In genomic region chr12:73076760-73077159, GRCh38 we compare ENCODE assay signal across 28 cellular contexts.
"Had no signal": no experiment of that assay in that cellular context is flagged by ENCODE, and none has a peak within 500 bp of the region (broad histone marks: within the 10 kb centered on the region; RNA-seq: fewer than 3 reads in every experiment).

No MANE protein-coding gene starts in this region.

- H3K36me3 ChIP-seq: colonic mucosa, esophagus muscularis mucosa, esophagus squamous epithelium, gastrocnemius medialis, gastroesophageal sphincter, heart left ventricle, heart right ventricle had no signal

- H3K27ac ChIP-seq: colonic mucosa, coronary artery, dorsolateral prefrontal cortex, epithelial cell of prostate, esophagus muscularis mucosa, esophagus squamous epithelium, foreskin keratinocyte, gastrocnemius medialis, gastroesophageal sphincter, heart left ventricle, heart right ventricle had no signal

- H3K4me1 ChIP-seq: colonic mucosa, esophagus muscularis mucosa, esophagus squamous epithelium, foreskin keratinocyte, gastrocnemius medialis, gastroesophageal sphincter, heart left ventricle, heart right ventricle had no signal

- DNase-seq: colonic mucosa; cortex of kidney; dermis blood vessel endothelial cell; dorsolateral prefrontal cortex; effector CD4-positive, alpha-beta T cell; effector CD8-positive, alpha-beta T cell; effector memory CD4-positive, alpha-beta T cell; effector memory CD8-positive, alpha-beta T cell; endodermal cell; erythroblast; esophagus squamous epithelium; foreskin fibroblast; foreskin keratinocyte; foreskin melanocyte; gastrocnemius medialis; glutamatergic neuron; head of caudate nucleus; heart left ventricle; heart right ventricle had no signal

- H3K4me3 ChIP-seq: colonic mucosa, coronary artery, dorsolateral prefrontal cortex, esophagus muscularis mucosa, esophagus squamous epithelium, gastrocnemius medialis, gastroesophageal sphincter, heart left ventricle, heart right ventricle had no signal

- FAIRE-seq: colon, endometrium, endothelial cell of umbilical vein, frontal cortex had no signal

- H3K9me3 ChIP-seq: gastrocnemius medialis had no signal

- ATAC-seq: effector memory CD8-positive, alpha-beta T cell; esophagus mucosa; foreskin keratinocyte; gastrocnemius medialis; gastroesophageal sphincter; heart left ventricle; heart right ventricle had no signal

- H3K27me3 ChIP-seq: colonic mucosa, esophagus muscularis mucosa, esophagus squamous epithelium, foreskin keratinocyte, gastrocnemius medialis, gastroesophageal sphincter, heart left ventricle, heart right ventricle had no signal
